23 cellular contexts compared by ENCODE assay signal in genomic region chr1:110951161-110951560, GRCh38.
"Had no signal": no experiment of that assay in that cellular context is flagged by ENCODE, and none has a peak within 500 bp of the region (broad histone marks: within the 10 kb centered on the region; RNA-seq: fewer than 3 reads in every experiment).

No MANE protein-coding gene starts in this region.

- H3K36me3 ChIP-seq: ovary, uterus had no signal

- H3K4me1 ChIP-seq: parathyroid adenoma, psoas muscle, right lobe of liver, sigmoid colon, stomach, thyroid gland, transverse colon, upper lobe of right lung, uterus had no signal

- H3K4me3 ChIP-seq: ovary, psoas muscle, right lobe of liver, sigmoid colon, stomach, thoracic aorta, thyroid gland, transverse colon, upper lobe of right lung, uterus had no signal

- DNase-seq: naive thymus-derived CD8-positive, alpha-beta T cell; nephron progenitor cell; occipital lobe; ovary; posterior cingulate gyrus; psoas muscle; right cardiac atrium; right lobe of liver; sigmoid colon; small intestine; stimulated activated CD4-positive, alpha-beta T cell treated with anti-CD3 and anti-CD28 coated beads, Interleukin-15, amount 100 ng/mL, for 24 hours; stimulated activated CD4-positive, alpha-beta T cell treated with anti-CD3 and anti-CD28 coated beads, Interleukin-2, amount 100 ng/mL, for 24 hours; stimulated activated CD4-positive, alpha-beta T cell treated with anti-CD3 and anti-CD28 coated beads, Interleukin-2, amount 100 ng/mL, for 48 hours; stimulated activated CD4-positive, alpha-beta T cell treated with anti-CD3 and anti-CD28 coated beads, Interleukin-4, amount 100 ng/mL, for 24 hours; stimulated activated naive B cell treated with anti-CD40 and anti-IgM and Interleukin-4, amounts not matched to agents 10 μg/mL and 1 μg/mL and 100 μg/mL, for 72 hours; stimulated activated naive CD4-positive, alpha-beta T cell treated with Interleukin-2 at 50 U/mL for 16 hours; stomach; thyroid gland; transverse colon; upper lobe of right lung; uterus had no signal

- H3K27me3 ChIP-seq: ovary, right lobe of liver, sigmoid colon, stomach, thyroid gland, transverse colon, upper lobe of right lung, uterus had no signal

- H3K27ac ChIP-seq: ovary, parathyroid adenoma, psoas muscle, right lobe of liver, sigmoid colon, stomach, thoracic aorta, thyroid gland, transverse colon, upper lobe of right lung, uterus had no signal

- H3K9me3 ChIP-seq: psoas muscle, right lobe of liver, thyroid gland had no signal
